ENCODE assay signal across 8 cellular contexts in genomic region chr5:170633235-170634041, GRCh38.
A peak's percentile ranks its signal among the peaks of the same experiment; 100 is the strongest.
DNase-seq lines count a peak whose midpoint lies in the region; ATAC-seq and TF ChIP-seq lines count a peak whose summit lies in the region.

No MANE protein-coding gene starts in this region.

- ATAC-seq in GM21515 (IDR thresholded peaks at IDR 0.05; ENCODE audit: unreplicated experiment) = no peak

- no peak for TF ChIP-seq CTCF in DOHH2 (IDR thresholded peaks at IDR 0.05; ENCODE audit: low read depth, low read length, poor library complexity, severe bottlenecking)
- no peak for TF ChIP-seq CTCF in tibial artery (IDR thresholded peaks at IDR 0.05)

- H3K27ac ChIP-seq in DOHH2 (ENCODE audit: low read depth, low read length) (no peak overlapping the region), mesodermal cell (ENCODE audit: low read depth, low read length, severe bottlenecking) (peak overlapping the region; percentile 86), tibial artery (peak overlapping the region; percentile 73 to 74)

- peak overlapping the region; percentile 75 for H3K4me2 ChIP-seq in DOHH2 (ENCODE audit: low read length)

- H3K4me1 ChIP-seq in DOHH2 (ENCODE audit: control insufficient read depth, low read length) (peaks cover 11% of the 10 kb centered on the region; the same call in 1 of the 2 replicates), mesodermal cell (ENCODE audit: control insufficient read depth, insufficient read depth, low read length, poor library complexity, severe bottlenecking) (peaks cover 11% of the 10 kb centered on the region), tibial artery (peaks cover 0 to 40% (median 32%) of the 10 kb centered on the region in 4 donors)

- H3K9me3 ChIP-seq in DOHH2 (ENCODE audit: control insufficient read depth, insufficient read depth, low read length) (no peaks in the 10 kb centered on the region), mesodermal cell (ENCODE audit: control insufficient read depth, low read length) (no peaks in the 10 kb centered on the region), tibial artery (no peaks in the 10 kb centered on the region)

- H3K27me3 ChIP-seq in DOHH2 (ENCODE audit: control insufficient read depth, low read length) = no peaks in the 10 kb centered on the region
- H3K27me3 ChIP-seq in tibial artery = no peaks in the 10 kb centered on the region

- no peaks in the 10 kb centered on the region for H3K79me2 ChIP-seq in DOHH2 (ENCODE audit: control insufficient read depth, low read length)

- DNase-seq in HT-29 (ENCODE audit: low spot score) (peak; percentile 26), SKM-1 (lab: John Stamatoyannopoulos, UW; ENCODE audit: unreplicated experiment) (peak; percentile 55), epidermal melanocyte (ENCODE audit: insufficient read length, low spot score) (peak; percentile 70), tibial artery (peak; percentile 60 to 77), NAMALWA (ENCODE audit: low spot score) (no peak)

- H3F3A ChIP-seq in DOHH2 (ENCODE audit: control insufficient read depth, insufficient read depth) = no peaks in the 10 kb centered on the region

- H4K20me1 ChIP-seq in DOHH2 (ENCODE audit: control insufficient read depth, insufficient read depth, low read depth, low read length) = no peaks in the 10 kb centered on the region

- 13 to 22% methylated on average over 5 to 9 of the region's 24 CpGs for WGBS in mesodermal cell (ENCODE audit: insufficient coverage in 2 of 2), 2 experiments

- H3K4me3 ChIP-seq in DOHH2 (ENCODE audit: low read length) (peak overlapping the region; percentile 71), mesodermal cell (ENCODE audit: extremely low read depth, insufficient read depth, low read length, poor library complexity, severe bottlenecking) (peak overlapping the region; percentile 33), tibial artery (peak overlapping the region; percentile 25 to 46)

- intact Hi-C loops in tibial artery (cut with DNase I; ENCODE audit: low total_unique reads) = no loop called here

- no peaks in the 10 kb centered on the region for H3K9me2 ChIP-seq in DOHH2 (replicated peaks; ENCODE audit: control insufficient read depth, low read length)

- no peaks in the 10 kb centered on the region for H3K36me3 ChIP-seq in DOHH2 (ENCODE audit: control insufficient read depth, low read length)
- H3K36me3 ChIP-seq in mesodermal cell (ENCODE audit: control insufficient read depth, insufficient read depth, low read length) = no peaks in the 10 kb centered on the region
- H3K36me3 ChIP-seq in tibial artery = no peaks in the 10 kb centered on the region
